Comparison of ENCODE assay signal across 22 cellular contexts in genomic region chr3:155407331-155407730, GRCh38.
"Had no signal": no experiment of that assay in that cellular context is flagged by ENCODE, and none has a peak within 500 bp of the region (broad histone marks: within the 10 kb centered on the region; RNA-seq: fewer than 3 reads in every experiment).

No MANE protein-coding gene starts in this region.

- H3K4me1 ChIP-seq: gastroesophageal sphincter, parathyroid adenoma, prostate gland, right lobe of liver, stomach, transverse colon had no signal

- H3K27ac Mint-ChIP-seq: dendritic cell treated with granulocyte-macrophage colony-stimulating factor and Interleukin-4, amounts not matched to agents 40 ng/mL and 50 ng/mL, for 4 days; effector memory CD8-positive, alpha-beta T cell; natural killer cell treated with Interleukin-12 subunit alpha and Interleukin-12 subunit beta and Interleukin-15 and Interleukin-18, amount 100 ng/mL, for 72 hours had no signal

- H2AFZ ChIP-seq: parathyroid adenoma had no signal

- H3K9me3 ChIP-seq: gastroesophageal sphincter, prostate gland, right lobe of liver, stomach, thoracic aorta, transverse colon had no signal

- H3K9me3 Mint-ChIP-seq: dendritic cell treated with granulocyte-macrophage colony-stimulating factor and Interleukin-4, amounts not matched to agents 40 ng/mL and 50 ng/mL, for 4 days; effector memory CD8-positive, alpha-beta T cell; natural killer cell treated with Interleukin-12 subunit alpha and Interleukin-12 subunit beta and Interleukin-15 and Interleukin-18, amount 100 ng/mL, for 72 hours had no signal

- H3K4me3 ChIP-seq: gastroesophageal sphincter, prostate gland, right lobe of liver, skin epidermis, stomach, thoracic aorta, transverse colon had no signal

- H3K79me2 ChIP-seq: parathyroid adenoma had no signal

- H3K27ac ChIP-seq: gastroesophageal sphincter, parathyroid adenoma, prostate gland, right lobe of liver, skin epidermis, stomach, thoracic aorta, transverse colon had no signal

- DNase-seq: cerebellar nuclear complex; effector memory CD8-positive, alpha-beta T cell; erythroblast; glutamatergic neuron; islet precursor cell; midbrain; occipital lobe; retina; right lobe of liver; stimulated activated CD4-positive, alpha-beta T cell treated with anti-CD3 and anti-CD28 coated beads, Interleukin-2, amount 100 ng/mL, for 24 hours; stimulated activated naive CD4-positive, alpha-beta T cell; stomach; substantia nigra; transverse colon had no signal

- H3K9ac ChIP-seq: parathyroid adenoma had no signal

- H3K4me3 Mint-ChIP-seq: dendritic cell treated with granulocyte-macrophage colony-stimulating factor and Interleukin-4, amounts not matched to agents 40 ng/mL and 50 ng/mL, for 4 days; effector memory CD8-positive, alpha-beta T cell; natural killer cell treated with Interleukin-12 subunit alpha and Interleukin-12 subunit beta and Interleukin-15 and Interleukin-18, amount 100 ng/mL, for 72 hours had no signal

- ATAC-seq: effector memory CD8-positive, alpha-beta T cell; gastroesophageal sphincter; left lobe of liver; natural killer cell treated with Interleukin-12 subunit alpha and Interleukin-12 subunit beta and Interleukin-15 and Interleukin-18, amount 100 ng/mL, for 72 hours; right lobe of liver had no signal

- H3K36me3 ChIP-seq: gastroesophageal sphincter, prostate gland, right lobe of liver, stomach, thoracic aorta, transverse colon had no signal

- H3K27me3 Mint-ChIP-seq: dendritic cell treated with granulocyte-macrophage colony-stimulating factor and Interleukin-4, amounts not matched to agents 40 ng/mL and 50 ng/mL, for 4 days; effector memory CD8-positive, alpha-beta T cell; natural killer cell treated with Interleukin-12 subunit alpha and Interleukin-12 subunit beta and Interleukin-15 and Interleukin-18, amount 100 ng/mL, for 72 hours had no signal

- H3K27me3 ChIP-seq: gastroesophageal sphincter, right lobe of liver, stomach, transverse colon had no signal

- H3K36me3 Mint-ChIP-seq: natural killer cell treated with Interleukin-12 subunit alpha and Interleukin-12 subunit beta and Interleukin-15 and Interleukin-18, amount 100 ng/mL, for 72 hours had no signal
